ENCODE assay signal across 9 cellular contexts in the genomic region with DNA sequence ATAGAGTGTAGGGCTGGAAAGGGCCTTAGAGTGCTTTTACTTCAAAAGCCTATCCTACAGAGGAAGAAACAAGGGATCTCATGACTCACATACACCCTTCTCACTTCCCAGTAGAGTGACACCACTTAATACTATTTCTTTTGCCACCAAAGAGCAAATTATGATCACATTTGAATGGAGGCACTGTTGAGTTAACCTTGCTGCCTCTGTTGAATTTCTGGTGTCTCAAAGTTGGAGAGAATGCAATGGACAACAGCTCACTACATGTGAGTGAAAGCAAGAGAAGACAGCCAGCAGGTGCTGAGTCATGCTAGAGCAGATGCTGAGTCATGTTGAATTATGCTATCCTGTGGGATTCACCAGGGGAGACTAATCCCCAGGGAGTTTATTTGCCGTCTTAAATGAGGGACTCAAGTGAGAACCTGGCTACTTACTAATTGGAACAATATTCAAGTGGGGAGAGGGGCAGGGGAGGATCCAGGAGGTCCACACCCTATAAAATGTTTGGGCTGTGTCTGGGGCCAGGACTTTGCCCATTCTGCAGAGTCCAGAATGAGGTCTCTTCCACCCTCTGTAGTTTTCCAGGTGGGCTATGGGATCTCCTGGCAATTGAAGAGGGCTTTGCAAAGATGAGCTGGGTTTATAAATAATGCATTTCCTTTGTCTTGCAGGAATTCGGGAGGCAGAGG. TPM values are rescaled to one million over a fixed set of nuclear protein-coding genes. Genes with fewer than 3 reads are reported as not detected.
DNase-seq lines count a peak whose midpoint lies in the region; ATAC-seq and TF ChIP-seq lines count a peak whose summit lies in the region.
"Had no signal": no experiment of that assay in that cellular context is flagged by ENCODE, and none has a peak within 500 bp of the region (broad histone marks: within the 10 kb centered on the region; RNA-seq: fewer than 3 reads in every experiment).

No MANE protein-coding gene starts in this region.

- H3K9ac ChIP-seq in mammary epithelial cell (ENCODE audit: insufficient read depth, low read length): no peak overlapping the region

- CTCF ChIA-PET in mammary epithelial cell (lab: Charles Lee; ENCODE audit: low non-redundant PET): no interaction called here

- H4K20me1 ChIP-seq in mammary epithelial cell (ENCODE audit: insufficient read depth, low read length): no peaks in the 10 kb centered on the region

- peaks cover 2% of the 10 kb centered on the region for H3K36me3 Mint-ChIP-seq in neural crest cell (ENCODE audit: low read depth)
- no peaks in the 10 kb centered on the region for H3K36me3 Mint-ChIP-seq in activated naive CD4-positive, alpha-beta T cell treated with anti-CD3 and anti-CD28 coated beads, Interleukin-2, amount 50 U/mL, for 72 hours
- H3K36me3 Mint-ChIP-seq in natural killer cell treated with Interleukin-12 subunit alpha and Interleukin-12 subunit beta and Interleukin-15 and Interleukin-18, amount 100 ng/mL, for 72 hours: no peaks in the 10 kb centered on the region

- DNase-seq in GM04503 (ENCODE audit: low read depth): peak; percentile 64
- peak; percentile 71 for DNase-seq in NCI-H460 (ENCODE audit: extremely low read depth, low read depth)
- peak; percentile 81 for DNase-seq in mammary epithelial cell
- DNase-seq in neural crest cell (ENCODE audit: low read depth, low spot score): no peak
- no peak for DNase-seq in activated naive CD4-positive, alpha-beta T cell treated with anti-CD3 and anti-CD28 coated beads, Interleukin-2, amount 50 U/mL, for 72 hours (ENCODE audit: low spot score in 2 of 2)
- DNase-seq in natural killer cell treated with Interleukin-12 subunit alpha and Interleukin-12 subunit beta and Interleukin-15 and Interleukin-18, amount 100 ng/mL, for 72 hours (ENCODE audit: low spot score): no peak
- no peak for DNase-seq in superior temporal gyrus (ENCODE audit: extremely low spot score)
- DNase-seq: occipital lobe had no signal

- no peak overlapping the region for H3K4me3 Mint-ChIP-seq in neural crest cell
- H3K4me3 Mint-ChIP-seq in natural killer cell treated with Interleukin-12 subunit alpha and Interleukin-12 subunit beta and Interleukin-15 and Interleukin-18, amount 100 ng/mL, for 72 hours: no peak overlapping the region
- H3K4me3 Mint-ChIP-seq: T-helper 2 cell treated with Interferon-gamma antibody and Interleukin-4, amounts not matched to agents 5 μg/mL and 100 μg/mL, for 36 hours had no signal

- no peaks in the 10 kb centered on the region for H3K27me3 ChIP-seq in mammary epithelial cell (ENCODE audit: insufficient read depth, low read length)

- H3K4me1 Mint-ChIP-seq in neural crest cell: peaks cover 16% of the 10 kb centered on the region
- H3K4me1 Mint-ChIP-seq in natural killer cell treated with Interleukin-12 subunit alpha and Interleukin-12 subunit beta and Interleukin-15 and Interleukin-18, amount 100 ng/mL, for 72 hours (ENCODE audit: low read depth in 2 of 2): peaks cover 0 to 4% of the 10 kb centered on the region in 2 donors

- H3K27ac ChIP-seq in mammary epithelial cell (ENCODE audit: insufficient read depth, low read depth, low read length): no peak overlapping the region

- no peaks in the 10 kb centered on the region for H3K9me3 Mint-ChIP-seq in neural crest cell
- no peaks in the 10 kb centered on the region for H3K9me3 Mint-ChIP-seq in activated naive CD4-positive, alpha-beta T cell treated with anti-CD3 and anti-CD28 coated beads, Interleukin-2, amount 50 U/mL, for 72 hours
- no peaks in the 10 kb centered on the region for H3K9me3 Mint-ChIP-seq in natural killer cell treated with Interleukin-12 subunit alpha and Interleukin-12 subunit beta and Interleukin-15 and Interleukin-18, amount 100 ng/mL, for 72 hours
- H3K9me3 Mint-ChIP-seq: T-helper 2 cell treated with Interferon-gamma antibody and Interleukin-4, amounts not matched to agents 5 μg/mL and 100 μg/mL, for 36 hours had no signal

- no peak overlapping the region for H2AFZ ChIP-seq in mammary epithelial cell (ENCODE audit: low read depth, low read length)

- peak overlapping the region; percentile 2 for H3K4me2 ChIP-seq in mammary epithelial cell (ENCODE audit: insufficient read depth, low read depth, low read length)

- H3K9me3 ChIP-seq in mammary epithelial cell (replicated peaks; ENCODE audit: insufficient read depth, low read length): no peaks in the 10 kb centered on the region

- H3K27me3 Mint-ChIP-seq in neural crest cell (ENCODE audit: low read depth): no peaks in the 10 kb centered on the region
- H3K27me3 Mint-ChIP-seq in natural killer cell treated with Interleukin-12 subunit alpha and Interleukin-12 subunit beta and Interleukin-15 and Interleukin-18, amount 100 ng/mL, for 72 hours: peaks cover 18 to 24% of the 10 kb centered on the region in 2 donors

- no peaks in the 10 kb centered on the region for H3K79me2 ChIP-seq in mammary epithelial cell (ENCODE audit: insufficient read depth, low read length)

- peak overlapping the region; percentile 64 for H3K27ac Mint-ChIP-seq in neural crest cell (ENCODE audit: unreplicated experiment)
- H3K27ac Mint-ChIP-seq in activated naive CD4-positive, alpha-beta T cell treated with anti-CD3 and anti-CD28 coated beads, Interleukin-2, amount 50 U/mL, for 72 hours: no peak overlapping the region
- no peak overlapping the region for H3K27ac Mint-ChIP-seq in natural killer cell treated with Interleukin-12 subunit alpha and Interleukin-12 subunit beta and Interleukin-15 and Interleukin-18, amount 100 ng/mL, for 72 hours
- H3K27ac Mint-ChIP-seq: T-helper 2 cell treated with Interferon-gamma antibody and Interleukin-4, amounts not matched to agents 5 μg/mL and 100 μg/mL, for 36 hours had no signal

- no peak for ATAC-seq in activated naive CD4-positive, alpha-beta T cell treated with anti-CD3 and anti-CD28 coated beads, Interleukin-2, amount 50 U/mL, for 72 hours
- ATAC-seq in natural killer cell treated with Interleukin-12 subunit alpha and Interleukin-12 subunit beta and Interleukin-15 and Interleukin-18, amount 100 ng/mL, for 72 hours: no peak

- no peaks in the 10 kb centered on the region for H3K36me3 ChIP-seq in mammary epithelial cell (ENCODE audit: insufficient read depth, low read length)

- intact Hi-C loops in mammary epithelial cell (cut with micrococcal nuclease): no loop called here

- 44% methylated on average over 2 of the region's 2 CpGs for WGBS in mammary epithelial cell (ENCODE audit: low coverage, missing lambda C conversion rate)

- no peak for TF ChIP-seq CTCF in mammary epithelial cell (conservative IDR thresholded peaks at IDR 0.05 in 1 of 2, IDR thresholded peaks at IDR 0.05 in 1 of 2; ENCODE audit: extremely low read depth in 1 of 2, insufficient read depth in 1 of 2, low read depth in 1 of 2, low read length in 2 of 2)
- no peak for TF ChIP-seq CTCF in neural crest cell (conservative IDR thresholded peaks at IDR 0.05)

- no peak overlapping the region for H3K4me3 ChIP-seq in mammary epithelial cell (replicated peaks in 1 of 3; ENCODE audit: insufficient read depth in 1 of 3, low read depth in 2 of 3, low read length in 3 of 3)

- in situ Hi-C loops in mammary epithelial cell (cut with MboI; ENCODE audit: low sequenced_read_pairs in 2 of 2): no loop called here

- BruUV-seq in mammary epithelial cell (replicated peaks; lab: Mats Ljungman, UMichigan): no TSS peak

- H3K4me1 ChIP-seq in mammary epithelial cell (ENCODE audit: insufficient read depth, low read length): peaks cover 9% of the 10 kb centered on the region

- dilution Hi-C loops in mammary epithelial cell (cut with HindIII; ENCODE audit: low sequenced_read_pairs): no loop called here

RNA-seq across cellular contexts. Expression of gene ST8SIA2, which starts 35.8 kb away (rescaled TPM):
- total RNA-seq in NCI-H460 (2014; rRNA removed; shearing (Covaris generic)): 1.9 and 2.6 TPM in 2 replicates
- polyA plus RNA-seq in NCI-H460 (2014; cell fraction: nucleus; rRNA removed): 2.2 and 6.5 TPM in 2 replicates
- total RNA-seq in mammary epithelial cell (1 to 10 TPM; 2.4 to 4.8 TPM), neural crest cell (25.5 and 27.4 TPM in 2 replicates)
- polyA plus RNA-seq in mammary epithelial cell: 0.42 TPM
- not detected for polyA minus RNA-seq in mammary epithelial cell
- total RNA-seq in activated naive CD4-positive, alpha-beta T cell treated with anti-CD3 and anti-CD28 coated beads, Interleukin-2, amount 50 U/mL, for 72 hours: not detected
- total RNA-seq in natural killer cell treated with Interleukin-12 subunit alpha and Interleukin-12 subunit beta and Interleukin-15 and Interleukin-18, amount 100 ng/mL, for 72 hours: not detected

Comparison
In these comparisons a context has a peak if more than half of its experiments do, and no peak if none do; other contexts are left out.
1. DNase-seq: peak in GM04503 (single experiment), NCI-H460 (single experiment) and mammary epithelial cell (single experiment); none in neural crest cell (single experiment), activated naive CD4-positive, alpha-beta T cell treated with anti-CD3 and anti-CD28 coated beads, Interleukin-2, amount 50 U/mL, for 72 hours (0 of 2), natural killer cell treated with Interleukin-12 subunit alpha and Interleukin-12 subunit beta and Interleukin-15 and Interleukin-18, amount 100 ng/mL, for 72 hours (single experiment) and superior temporal gyrus (single experiment).